14 cellular contexts compared by ENCODE assay signal in the genomic region with DNA sequence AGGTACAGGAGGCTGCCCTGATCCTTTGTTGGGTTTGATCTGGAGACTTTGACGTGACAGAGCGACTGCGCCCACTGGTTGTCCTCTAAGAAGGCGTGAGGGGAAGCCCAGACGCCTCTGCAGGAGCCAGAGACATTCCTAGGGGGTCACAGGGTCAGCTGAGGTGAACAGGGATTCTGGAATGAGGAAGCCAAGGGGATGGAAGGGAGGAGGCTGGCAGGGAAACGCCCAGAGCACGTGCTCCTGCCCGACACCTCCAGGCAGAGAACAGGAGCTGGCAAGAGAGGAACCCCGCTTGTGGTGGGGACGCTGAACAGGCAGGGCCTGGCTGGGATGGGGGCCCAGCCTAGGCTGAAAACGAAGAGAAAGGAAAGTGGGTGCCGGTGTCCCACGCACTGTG. TPM values are rescaled to one million over a fixed set of nuclear protein-coding genes. Genes with fewer than 3 reads are reported as not detected.
DNase-seq lines count a peak whose midpoint lies in the region; ATAC-seq, FAIRE-seq and TF ChIP-seq lines count a peak whose summit lies in the region.
"Had no signal": no experiment of that assay in that cellular context is flagged by ENCODE, and none has a peak within 500 bp of the region (broad histone marks: within the 10 kb centered on the region; RNA-seq: fewer than 3 reads in every experiment).

No MANE protein-coding gene starts in this region.

- no peak for FAIRE-seq in frontal cortex (lab: Jason Lieb, UNC)

- no peak overlapping the region for H3K4me3 ChIP-seq in fibroblast of mammary gland (ENCODE audit: control insufficient read depth, low read depth, low read length)
- H3K4me3 ChIP-seq: right atrium auricular region, tibial nerve had no signal

- peak; percentile 86 for ATAC-seq in omental fat pad (ENCODE audit: low FRiP score)
- no peak for ATAC-seq in GM18909 (IDR thresholded peaks at IDR 0.05; ENCODE audit: poor library complexity, unreplicated experiment)
- ATAC-seq: Right ventricle myocardium inferior had no signal

- TF ChIP-seq CTCF in fibroblast of mammary gland (conservative IDR thresholded peaks at IDR 0.05; ENCODE audit: control insufficient read depth, insufficient read depth, low read depth, low read length) (no peak), omental fat pad (IDR thresholded peaks at IDR 0.05) (no peak)

- DNase-seq in EL, result peak; percentile 47
- peak; percentile 72 for DNase-seq in NCI-H226
- peak; percentile 30 for DNase-seq in fibroblast of mammary gland (ENCODE audit: low read depth)
- DNase-seq in omental fat pad (ENCODE audit: low spot score), result no peak
- DNase-seq in stimulated activated CD8-positive, alpha-beta memory T cell treated with anti-CD3 and anti-CD28 coated beads, Interleukin-4, amount 100 ng/mL, for 48 hours, result no peak
- DNase-seq in amygdala (lab: John Stamatoyannopoulos, UW), result no peak
- no peak for DNase-seq in frontal cortex (ENCODE audit: low spot score in 2 of 2)
- DNase-seq: activated T-cell treated with anti-CD3 and anti-CD28 coated beads, Interleukin-2, amount 50 U/mL, for 24 hours; CD4-positive, CD25-positive, alpha-beta regulatory T cell; central memory CD4-positive, alpha-beta T cell had no signal

RNA-seq across cellular contexts. Expression of a gene that starts 5.6 kb away (rescaled TPM):
- total RNA-seq in omental fat pad (under 1 TPM in 2 of 4 donors, not detected in 2; 0.37 to 0.63 TPM), frontal cortex (0.41 TPM)
- total RNA-seq: CD4-positive, CD25-positive, alpha-beta regulatory T cell; right atrium auricular region; Right ventricle myocardium inferior had no signal

RNA-seq across cellular contexts. Expression of a gene that starts 28.5 kb away (rescaled TPM):
- total RNA-seq in omental fat pad, result 100 to 1,000 TPM in 2 of 4 donors, 10 to 100 TPM in 2; 49.0 to 218 (median 112) TPM
- total RNA-seq in frontal cortex, result 79.9 TPM

RNA-seq across cellular contexts. Expression of a gene that starts 44.7 kb away (rescaled TPM):
- total RNA-seq in omental fat pad (10 to 100 TPM; 16.2 to 32.2 (median 28.0) TPM), frontal cortex (3.7 TPM)

RNA-seq across cellular contexts. Expression of a gene that starts 44.8 kb away (rescaled TPM):
- total RNA-seq in omental fat pad (10 to 100 TPM in 3 of 4 donors, 1 to 10 TPM in 1; 9.1 to 18.9 (median 11.3) TPM), frontal cortex (9.8 TPM)

Comparison
In these comparisons a context has a peak if more than half of its experiments do, and no peak if none do; other contexts are left out.
1. DNase-seq: peak in EL (single experiment), NCI-H226 (single experiment) and fibroblast of mammary gland (single experiment); none in omental fat pad (single experiment), stimulated activated CD8-positive, alpha-beta memory T cell treated with anti-CD3 and anti-CD28 coated beads, Interleukin-4, amount 100 ng/mL, for 48 hours (single experiment), amygdala (0 of 56) and frontal cortex (0 of 2).